ENCODE assay signal across 9 cellular contexts in genomic region chr5:71778678-71779276, GRCh38. TPM values are rescaled to one million over a fixed set of nuclear protein-coding genes. Genes with fewer than 3 reads are reported as not detected.
DNase-seq lines count a peak whose midpoint lies in the region; ATAC-seq and TF ChIP-seq lines count a peak whose summit lies in the region.
"Had no signal": no experiment of that assay in that cellular context is flagged by ENCODE, and none has a peak within 500 bp of the region (broad histone marks: within the 10 kb centered on the region; RNA-seq: fewer than 3 reads in every experiment).

No MANE protein-coding gene starts in this region.

- peak; percentile 61 for DNase-seq in Daoy (ENCODE audit: low read depth)
- DNase-seq in WERI-Rb-1, result peak; percentile 51
- DNase-seq in kidney epithelial cell (ENCODE audit: low read depth), result no peak
- DNase-seq in NCI-H1048 (lab: John Stamatoyannopoulos, UW), result no peak
- no peak for DNase-seq in immature natural killer cell

- H3K9me3 Mint-ChIP-seq in immature natural killer cell, result no peaks in the 10 kb centered on the region

- no peaks in the 10 kb centered on the region for H3K9me3 ChIP-seq in WERI-Rb-1 (ENCODE audit: severe bottlenecking)

- ATAC-seq in HG02884 (IDR thresholded peaks at IDR 0.05; ENCODE audit: unreplicated experiment) (no peak), GM18502 (IDR thresholded peaks at IDR 0.05; ENCODE audit: poor library complexity, unreplicated experiment) (no peak)

- H3K36me3 ChIP-seq in WERI-Rb-1, result no peaks in the 10 kb centered on the region
- no peaks in the 10 kb centered on the region for H3K36me3 ChIP-seq in kidney epithelial cell (ENCODE audit: control insufficient read depth, insufficient read depth, low read length)

- no peak overlapping the region for H3K27ac Mint-ChIP-seq in immature natural killer cell

- no peaks in the 10 kb centered on the region for H3K36me3 Mint-ChIP-seq in immature natural killer cell

- H3K4me3 Mint-ChIP-seq in immature natural killer cell, result no peak overlapping the region

- no peak overlapping the region for H3K27ac ChIP-seq in WERI-Rb-1

- H3K27me3 Mint-ChIP-seq in immature natural killer cell (ENCODE audit: low read depth in 3 of 3), result peaks cover 0 to 5% (median 2%) of the 10 kb centered on the region in 3 donors

- H3K27me3 ChIP-seq in WERI-Rb-1 (ENCODE audit: insufficient read depth, low read depth, severe bottlenecking) (no peaks in the 10 kb centered on the region), kidney epithelial cell (ENCODE audit: control insufficient read depth, insufficient read depth, low read length) (no peaks in the 10 kb centered on the region)

- TF ChIP-seq CTCF in LNCAP (IDR thresholded peaks at IDR 0.05) (peak; percentile 89), WERI-Rb-1 (IDR thresholded peaks at IDR 0.05; ENCODE audit: low read depth, low read length) (peak; percentile 76), kidney epithelial cell (IDR thresholded peaks at IDR 0.05; ENCODE audit: insufficient read depth, low read length, poor library complexity, severe bottlenecking) (peak; percentile 65)

- H3K4me1 Mint-ChIP-seq in immature natural killer cell, result peaks cover 6 to 9% of the 10 kb centered on the region in 2 donors

- H3K4me3 ChIP-seq in WERI-Rb-1 (ENCODE audit: low read depth, low read length) (no peak overlapping the region), kidney epithelial cell (ENCODE audit: low read depth, low read length) (no peak overlapping the region)

RNA-seq across cellular contexts. Expression of gene CARTPT, which starts 59.7 kb away (rescaled TPM):
- total RNA-seq in Daoy (2014; rRNA removed; shearing (Covaris generic)), result not detected in 2 replicates
- not detected in 2 replicates for total RNA-seq in kidney epithelial cell
- polyA plus RNA-seq in immature natural killer cell, result not detected
- total RNA-seq: urinary bladder had no signal

Comparison
In these comparisons a context has a peak if more than half of its experiments do, and no peak if none do; other contexts are left out.
1. DNase-seq: peak in Daoy (single experiment) and WERI-Rb-1 (single experiment); none in kidney epithelial cell (single experiment), NCI-H1048 (single experiment) and immature natural killer cell (0 of 3).
2. Peak in every context shown above with its lines, with median percentiles within 50 percentile points of each other: CTCF ChIP-seq.